ENCODE assay signal across 12 cellular contexts in genomic region chr6:71489736-71490135, GRCh38.
DNase-seq lines count a peak whose midpoint lies in the region; ATAC-seq, FAIRE-seq and TF ChIP-seq lines count a peak whose summit lies in the region.
"Had no signal": no experiment of that assay in that cellular context is flagged by ENCODE, and none has a peak within 500 bp of the region (broad histone marks: within the 10 kb centered on the region; RNA-seq: fewer than 3 reads in every experiment).

No MANE protein-coding gene starts in this region.

- H3K9me1 ChIP-seq in endothelial cell of umbilical vein (replicated peaks; ENCODE audit: control insufficient read depth, extremely low read depth, insufficient read depth, low read length) = no peaks in the 10 kb centered on the region

- no peaks in the 10 kb centered on the region for H3K36me3 ChIP-seq in endothelial cell of umbilical vein (ENCODE audit: control insufficient read depth in 2 of 2, extremely low read depth in 1 of 2, insufficient read depth in 2 of 2, low read length in 2 of 2)
- H3K36me3 ChIP-seq in mucosa of descending colon (ENCODE audit: low read depth) = no peaks in the 10 kb centered on the region
- H3K36me3 ChIP-seq: spleen, suprapubic skin had no signal

- POLR2A ChIA-PET in endothelial cell of umbilical vein (lab: Charles Lee) = interaction anchor here (0.6 to 1.3 kb wide), 4 partner anchors 11 to 296 kb away, joined by 3 to 6 read pairs (median 4); no protein-coding TSS in a partner anchor

- H2AFZ ChIP-seq in endothelial cell of umbilical vein (ENCODE audit: low read depth, low read length) = peak overlapping the region; percentile 47

- TF ChIP-seq POLR2A in endothelial cell of umbilical vein (IDR thresholded peaks at IDR 0.05; ENCODE audit: low read depth, low read length) = no peak

- H3K27ac ChIP-seq in endothelial cell of umbilical vein (ENCODE audit: insufficient read depth, low read depth, low read length) = peak overlapping the region; percentile 85
- H3K27ac ChIP-seq: spleen, suprapubic skin had no signal

- H3K4me2 ChIP-seq in endothelial cell of umbilical vein (ENCODE audit: insufficient read depth, low read length) = peak overlapping the region; percentile 90

- DNase-seq in AG20443 (ENCODE audit: low spot score) = peak; percentile 89
- peak; percentile 92 for DNase-seq in NCI-H226
- DNase-seq in endothelial cell of umbilical vein (ENCODE audit: low read depth, low spot score) = peak; percentile 90
- DNase-seq in myocyte (ENCODE audit: low read depth) = peak; percentile 70
- no peak for DNase-seq in NCI-H446 treated with DMSO at 0.1 percent for 48 hours (lab: John Stamatoyannopoulos, UW)
- DNase-seq in mucosa of descending colon = no peak
- DNase-seq in NK-92 treated with Interleukin-12 subunit alpha and Interleukin-12 subunit beta, amount 100 ng/mL, for 24 hours (lab: John Stamatoyannopoulos, UW) = no peak
- DNase-seq: NCI-H2029 treated with DMSO at 0.1 percent for 48 hours, spleen had no signal

- H3K9ac ChIP-seq in endothelial cell of umbilical vein (replicated peaks; ENCODE audit: extremely low read depth, insufficient read depth, low read length) = peak overlapping the region; percentile 77

- dilution Hi-C loops in endothelial cell of umbilical vein (cut with MboI; ENCODE audit: extremely low pct_ligation_motif_present, low sequenced_read_pairs) = no loop called here

- BruUV-seq in endothelial cell of umbilical vein (replicated peaks; lab: Mats Ljungman, UMichigan) = no TSS peak

- no peaks in the 10 kb centered on the region for H4K20me1 ChIP-seq in endothelial cell of umbilical vein (replicated peaks; ENCODE audit: control insufficient read depth, extremely low read depth, insufficient read depth, low read length)

- CTCF ChIA-PET in endothelial cell of umbilical vein (lab: Charles Lee) = interaction anchor here (0.7 to 1.4 kb wide), 10 partner anchors 8 to 104 kb away, joined by 3 to 11 read pairs (median 4); no protein-coding TSS in a partner anchor

- H3K9me3 ChIP-seq in endothelial cell of umbilical vein (replicated peaks; ENCODE audit: control insufficient read depth, insufficient read depth, low read length) = no peaks in the 10 kb centered on the region
- H3K9me3 ChIP-seq in mucosa of descending colon = no peaks in the 10 kb centered on the region
- H3K9me3 ChIP-seq: spleen, suprapubic skin had no signal

- no peaks in the 10 kb centered on the region for H3K27me3 ChIP-seq in endothelial cell of umbilical vein (ENCODE audit: control insufficient read depth in 2 of 2, insufficient read depth in 2 of 2, low read length in 2 of 2)
- H3K27me3 ChIP-seq: spleen, suprapubic skin had no signal

- no peaks in the 10 kb centered on the region for H3K79me2 ChIP-seq in endothelial cell of umbilical vein (ENCODE audit: control insufficient read depth, insufficient read depth, low read length)

- FAIRE-seq in endothelial cell of umbilical vein (lab: Jason Lieb, UNC) = peak; percentile 93
- FAIRE-seq: TTC549 had no signal

- H3K4me3 ChIP-seq in endothelial cell of umbilical vein (replicated peaks in 1 of 3; ENCODE audit: insufficient read depth in 1 of 3, low read depth in 1 of 3, low read length in 3 of 3) = peak overlapping the region in 1 of 3 experiments; percentile 33
- no peak overlapping the region for H3K4me3 ChIP-seq in mucosa of descending colon
- H3K4me3 ChIP-seq: spleen, suprapubic skin had no signal

- ATAC-seq in mucosa of descending colon (no peak), HG03521 (IDR thresholded peaks at IDR 0.05; ENCODE audit: unreplicated experiment) (no peak)

- TF ChIP-seq CTCF in endothelial cell of umbilical vein (IDR thresholded peaks at IDR 0.05; ENCODE audit: extremely low read depth in 1 of 2, insufficient read depth in 1 of 2, low read depth in 1 of 2, low read length in 2 of 2) (no peak), mucosa of descending colon (IDR thresholded peaks at IDR 0.05) (no peak)

- peaks cover 17% of the 10 kb centered on the region for H3K4me1 ChIP-seq in endothelial cell of umbilical vein (ENCODE audit: control insufficient read depth, extremely low read depth, insufficient read depth, low read length)
- no peaks in the 10 kb centered on the region for H3K4me1 ChIP-seq in mucosa of descending colon (ENCODE audit: low read depth)
- H3K4me1 ChIP-seq: suprapubic skin had no signal

- intact Hi-C loops in endothelial cell of umbilical vein (cut with micrococcal nuclease) (loop anchor here (1.0 kb wide), 1 partner anchor 10 kb away; no protein-coding TSS in a partner anchor), mucosa of descending colon (cut with DNase I, micrococcal nuclease) (no loop called here)

TF ChIP-seq in endothelial cell of umbilical vein, 7 proteins besides CTCF, POLR2A, EP300 and RAD21:
- TF ChIP-seq EZH2 (IDR thresholded peaks at IDR 0.05; ENCODE audit: borderline replicate concordance, low read depth, low read length, severe bottlenecking) (no peak), MAX (IDR thresholded peaks at IDR 0.05; ENCODE audit: insufficient read depth, insufficient read length) (no peak), MYC (IDR thresholded peaks at IDR 0.05; ENCODE audit: low read depth, low read length) (no peak), POLR2AphosphoS5 (IDR thresholded peaks at IDR 0.05; ENCODE audit: insufficient read depth, low read depth, low read length) (peak; percentile 31), JUN (IDR thresholded peaks at IDR 0.05; ENCODE audit: borderline replicate concordance, insufficient read depth, insufficient read length, low read depth) (peak; percentile 52), FOS (IDR thresholded peaks at IDR 0.05; ENCODE audit: borderline replicate concordance, insufficient read depth, low read length) (peak; percentile 85), GATA2 (IDR thresholded peaks at IDR 0.05; ENCODE audit: insufficient read depth, insufficient read length, low read depth, low read length) (peak; percentile 17)

Comparison
In these comparisons a context has a peak if more than half of its experiments do, and no peak if none do; other contexts are left out.
1. DNase-seq: peak in AG20443 (single experiment), NCI-H226 (single experiment), endothelial cell of umbilical vein (single experiment) and myocyte (single experiment); none in NCI-H446 treated with DMSO at 0.1 percent for 48 hours (single experiment), mucosa of descending colon (0 of 3) and NK-92 treated with Interleukin-12 subunit alpha and Interleukin-12 subunit beta, amount 100 ng/mL, for 24 hours (single experiment).